ENCODE assay signal across 32 cellular contexts in genomic region chr5:39491210-39491609, GRCh38.
DNase-seq lines count a peak whose midpoint lies in the region; ATAC-seq, FAIRE-seq and TF ChIP-seq lines count a peak whose summit lies in the region.
"Had no signal": no experiment of that assay in that cellular context is flagged by ENCODE, and none has a peak within 500 bp of the region (broad histone marks: within the 10 kb centered on the region; RNA-seq: fewer than 3 reads in every experiment).

No MANE protein-coding gene starts in this region.

- H4K20me1 ChIP-seq in GM23248 (ENCODE audit: insufficient read depth) (no peaks in the 10 kb centered on the region), Karpas-422 (ENCODE audit: insufficient read depth, low read depth, low read length) (no peaks in the 10 kb centered on the region), K562 (replicated peaks; ENCODE audit: control insufficient read depth, insufficient read depth, low read length) (no peaks in the 10 kb centered on the region)
- H4K20me1 ChIP-seq: BLaER1; BLaER1 treated with 17β-estradiol and CSF1 and Interleukin-3, amounts not matched to agents 10 nM and 100 nM had no signal

- H2AFZ ChIP-seq in GM23248 (no peak overlapping the region), Karpas-422 (ENCODE audit: low read length) (no peak overlapping the region), K562 (ENCODE audit: low read depth, low read length) (no peak overlapping the region)

- no peaks in the 10 kb centered on the region for H3K79me1 ChIP-seq in mesendoderm (ENCODE audit: low read length)

- H3K9ac ChIP-seq in GM23248, result no peak overlapping the region
- H3K9ac ChIP-seq in Karpas-422 (ENCODE audit: low read length), result no peak overlapping the region
- no peak overlapping the region for H3K9ac ChIP-seq in K562 (ENCODE audit: insufficient read depth in 1 of 2, low read depth in 2 of 2, low read length in 2 of 2)
- no peak overlapping the region for H3K9ac ChIP-seq in mesendoderm (ENCODE audit: low read length)
- H3K9ac ChIP-seq: BLaER1; BLaER1 treated with 17β-estradiol and CSF1 and Interleukin-3, amounts not matched to agents 10 nM and 100 nM had no signal

- H3K4me1 ChIP-seq in GM23248 (ENCODE audit: insufficient read depth) (peaks cover 19% of the 10 kb centered on the region), Karpas-422 (ENCODE audit: low read length) (no peaks in the 10 kb centered on the region), K562 (replicated peaks in 1 of 2; ENCODE audit: control insufficient read depth in 2 of 2, insufficient read depth in 2 of 2, low read length in 2 of 2) (no peaks in the 10 kb centered on the region), mesendoderm (ENCODE audit: control insufficient read depth, low read depth, low read length) (no peaks in the 10 kb centered on the region)
- H3K4me1 ChIP-seq: A549, BE2C, BLaER1, Caco-2 had no signal

- H3K4me3 ChIP-seq in GM23248 (no peak overlapping the region), Karpas-422 (ENCODE audit: low read length) (no peak overlapping the region), K562 (no peak overlapping the region), mesendoderm (ENCODE audit: low read length) (no peak overlapping the region)
- H3K4me3 ChIP-seq: A549; BLaER1; BLaER1 treated with 17β-estradiol and CSF1 and Interleukin-3, amounts not matched to agents 10 nM and 100 nM had no signal

- in situ Hi-C loops in GM23248 (cut with MboI) (no loop called here), K562 (cut with MboI) (no loop called here)

- TF ChIP-seq POLR2A in K562 (conservative IDR thresholded peaks at IDR 0.05), result no peak

- H2AK5ac ChIP-seq in mesendoderm (ENCODE audit: low read length), result no peak overlapping the region

- no peak overlapping the region for H3K4me2 ChIP-seq in GM23248 (ENCODE audit: unreplicated experiment)
- H3K4me2 ChIP-seq in Karpas-422 (ENCODE audit: low read depth, low read length, poor library complexity, severe bottlenecking), result no peak overlapping the region
- no peak overlapping the region for H3K4me2 ChIP-seq in K562 (ENCODE audit: insufficient read depth, low read length)
- no peak overlapping the region for H3K4me2 ChIP-seq in mesendoderm (ENCODE audit: low read length)
- H3K4me2 ChIP-seq: A549; BLaER1; BLaER1 treated with 17β-estradiol and CSF1 and Interleukin-3, amounts not matched to agents 10 nM and 100 nM had no signal

- H3K56ac ChIP-seq in mesendoderm (ENCODE audit: low read length), result no peak overlapping the region

- H3K79me2 ChIP-seq in GM23248 (ENCODE audit: insufficient read depth) (no peaks in the 10 kb centered on the region), Karpas-422 (ENCODE audit: low read length) (no peaks in the 10 kb centered on the region), K562 (ENCODE audit: control insufficient read depth, insufficient read depth, low read length) (no peaks in the 10 kb centered on the region), mesendoderm (ENCODE audit: control insufficient read depth, insufficient read depth, low read length) (no peaks in the 10 kb centered on the region)

- H3K27me3 ChIP-seq in GM23248 (replicated peaks; ENCODE audit: insufficient read depth), result no peaks in the 10 kb centered on the region
- no peaks in the 10 kb centered on the region for H3K27me3 ChIP-seq in Karpas-422 (ENCODE audit: low read length)
- H3K27me3 ChIP-seq in K562 (ENCODE audit: control insufficient read depth in 2 of 2, insufficient read depth in 2 of 2, low read length in 2 of 2), result no peaks in the 10 kb centered on the region
- H3K27me3 ChIP-seq in mesendoderm (ENCODE audit: insufficient read depth, low read length, poor library complexity), result no peaks in the 10 kb centered on the region
- H3K27me3 ChIP-seq: BE2C; BLaER1; BLaER1 treated with 17β-estradiol and CSF1 and Interleukin-3, amounts not matched to agents 10 nM and 100 nM had no signal

- POLR2A ChIA-PET in K562 (lab: Yijun Ruan, JAX), result interaction anchor here (1.3 kb wide), 1 partner anchor 10 kb away, joined by 3 read pairs; no protein-coding TSS in a partner anchor

- H3K36me3 ChIP-seq in GM23248 (ENCODE audit: low read depth) (no peaks in the 10 kb centered on the region), Karpas-422 (ENCODE audit: insufficient read depth, low read length) (no peaks in the 10 kb centered on the region), K562 (ENCODE audit: control insufficient read depth, insufficient read depth, low read length) (no peaks in the 10 kb centered on the region), mesendoderm (ENCODE audit: control insufficient read depth, insufficient read depth, low read length) (no peaks in the 10 kb centered on the region)
- H3K36me3 ChIP-seq: BE2C; BLaER1; BLaER1 treated with 17β-estradiol and CSF1 and Interleukin-3, amounts not matched to agents 10 nM and 100 nM had no signal

- CTCF ChIA-PET in K562 (lab: Yijun Ruan, JAX; ENCODE audit: low intra/inter-chr PET ratio), result no interaction called here

- FAIRE-seq in K562 (lab: Jason Lieb, UNC), result no peak
- FAIRE-seq: A549, D721Med had no signal

- H2BK15ac ChIP-seq in mesendoderm (replicated peaks; ENCODE audit: low read depth), result no peak overlapping the region

- 0 out of 2 replicates have a peak, but pooled peaks cover 8% of the 10 kb centered on the region for H3F3A ChIP-seq in GM23248 (ENCODE audit: insufficient read depth)

- H3K9me3 ChIP-seq in GM23248 (ENCODE audit: low read depth), result peaks cover 10% of the 10 kb centered on the region
- peaks cover 4% of the 10 kb centered on the region; the same call in 1 of the 2 replicates for H3K9me3 ChIP-seq in Karpas-422 (ENCODE audit: low read length)
- no peaks in the 10 kb centered on the region for H3K9me3 ChIP-seq in K562 (replicated peaks; ENCODE audit: control insufficient read depth, insufficient read depth, low read depth, low read length)
- H3K9me3 ChIP-seq: BE2C had no signal

- TF ChIP-seq EP300 in K562 (IDR thresholded peaks at IDR 0.05; ENCODE audit: low read length), result no peak

- DNase-seq in GM23248 (peak; percentile 13), Karpas-422 (peak; percentile 10), K562 (ENCODE audit: extremely low read depth in 1 of 4, low spot score in 3 of 4) (no peak), GM20000 (ENCODE audit: low spot score) (no peak), AG08396 (ENCODE audit: low spot score) (no peak), mesendoderm (no peak)
- DNase-seq: 8988T; ACHN; AML-193; BE2C; C1 segment of cervical spinal cord; Caco-2; Calu3; CD4-positive, alpha-beta memory T cell; CD4-positive, alpha-beta T cell; CD4-positive, CD25-positive, alpha-beta regulatory T cell; CD8-positive, alpha-beta memory T cell; CD8-positive, alpha-beta T cell; COR-L47; DMS 273 treated with DMSO at 0.1 percent for 48 hours; DMS153; DMS53; DMS79; DMS79 treated with DMSO at 0.1 percent for 48 hours; DND-41; EL had no signal

- H3K27ac ChIP-seq in GM23248 (no peak overlapping the region), Karpas-422 (ENCODE audit: low read length) (no peak overlapping the region), K562 (ENCODE audit: extremely low read depth, low read depth, low read length) (no peak overlapping the region), mesendoderm (ENCODE audit: low read depth, low read length) (no peak overlapping the region)
- H3K27ac ChIP-seq: 22Rv1; A549; BLaER1; BLaER1 treated with 17β-estradiol and CSF1 and Interleukin-3, amounts not matched to agents 10 nM and 100 nM; C4-2B had no signal

- no peak overlapping the region for H3K4ac ChIP-seq in mesendoderm (ENCODE audit: low read depth, low read length)

- WGBS in GM23248 (ENCODE audit: low coverage in 1 of 2, low lambda C conversion rate in 2 of 2, missing lambda C conversion rate in 2 of 2), 2 experiments, result 86 to 88% methylated on average over 1 of the region's 1 CpG
- 0% methylated on average over 1 of the region's 1 CpG for WGBS in K562 (ENCODE audit: insufficient coverage, low coverage, missing lambda C conversion rate)
- WGBS in mesendoderm (ENCODE audit: extremely low coverage, insufficient coverage, low lambda C conversion rate), result no CpG with 5 or more reads among the region's 1 CpG

- no peak overlapping the region for H4K8ac ChIP-seq in mesendoderm (ENCODE audit: low read depth, low read length)

- H3K18ac ChIP-seq in mesendoderm (ENCODE audit: low read length), result no peak overlapping the region

- intact Hi-C loops in K562 (cut with micrococcal nuclease), result no loop called here

- ATAC-seq in K562, result no peak
- ATAC-seq: A549; CD8-positive, alpha-beta T cell had no signal

- BruUV-seq in K562 (replicated peaks; lab: Mats Ljungman, UMichigan), result no TSS peak

- TF ChIP-seq CTCF in K562 (IDR thresholded peaks at IDR 0.05 in 2 of 3, conservative IDR thresholded peaks at IDR 0.05 in 1 of 3; ENCODE audit: insufficient read depth in 2 of 3, low read depth in 1 of 3, low read length in 3 of 3), result no peak
- TF ChIP-seq CTCF in GM20000 (IDR thresholded peaks at IDR 0.05; ENCODE audit: extremely low read depth, missing control alignments), result no peak

- H2BK120ac ChIP-seq in mesendoderm (ENCODE audit: low read depth, low read length), result no peak overlapping the region

- no peaks in the 10 kb centered on the region for H3K9me1 ChIP-seq in K562 (ENCODE audit: control insufficient read depth, insufficient read depth, low read length)

- H2BK5ac ChIP-seq in mesendoderm (ENCODE audit: low read length), result no peak overlapping the region

- H3K9me2 ChIP-seq in GM23248 (ENCODE audit: insufficient read depth), result no peaks in the 10 kb centered on the region
- no peaks in the 10 kb centered on the region for H3K9me2 ChIP-seq in Karpas-422 (replicated peaks; ENCODE audit: insufficient read depth, low read length)

- H3K23ac ChIP-seq in mesendoderm (ENCODE audit: low read length), result no peak overlapping the region

- no peak for TF ChIP-seq RAD21 in K562 (CRISPR knock-in tag; conservative IDR thresholded peaks at IDR 0.05 in 1 of 2, IDR thresholded peaks at IDR 0.05 in 1 of 2)

- no peak overlapping the region for H4K5ac ChIP-seq in mesendoderm (ENCODE audit: low read length)

TF ChIP-seq in K562, 482 proteins besides CTCF, POLR2A, EP300 and RAD21:
- TF ChIP-seq ZNF324 (CRISPR knock-in tag; IDR thresholded peaks at IDR 0.05) (peak; percentile 90), ZNF24 (IDR thresholded peaks at IDR 0.05) (no peak)

Comparison
In these comparisons a context has a peak if more than half of its experiments do, and no peak if none do; other contexts are left out.
1. DNase-seq: peak in GM23248 (single experiment) and Karpas-422 (single experiment); none in K562 (0 of 4), GM20000 (single experiment), AG08396 (single experiment) and mesendoderm (single experiment).